ENCODE assay signal across 18 cellular contexts in genomic region chr3:14890470-14890869, GRCh38. TPM values are rescaled to one million over a fixed set of nuclear protein-coding genes. Genes with fewer than 3 reads are reported as not detected.
DNase-seq lines count a peak whose midpoint lies in the region; ATAC-seq and TF ChIP-seq lines count a peak whose summit lies in the region.
"Had no signal": no experiment of that assay in that cellular context is flagged by ENCODE, and none has a peak within 500 bp of the region (broad histone marks: within the 10 kb centered on the region; RNA-seq: fewer than 3 reads in every experiment).

No MANE protein-coding gene starts in this region.

- peaks cover 36% of the 10 kb centered on the region for H3K4me1 Mint-ChIP-seq in activated CD4-positive, alpha-beta T cell treated with anti-CD3 and anti-CD28 coated beads, Interleukin-2, amount 10 ng/mL, durations not matched to agents 7 days and 5 days
- H3K4me1 Mint-ChIP-seq in stimulated activated effector memory CD8-positive, alpha-beta T cell treated with anti-CD3 and anti-CD28 coated beads, Interleukin-12 subunit alpha, Interleukin-12 subunit beta, amount 100 ng/mL, for 72 hours, result peaks cover 28% of the 10 kb centered on the region

- no peak overlapping the region for H3K4me3 Mint-ChIP-seq in activated CD4-positive, alpha-beta T cell treated with anti-CD3 and anti-CD28 coated beads, Interleukin-2, amount 10 ng/mL, durations not matched to agents 7 days and 5 days
- H3K4me3 Mint-ChIP-seq in stimulated activated effector memory CD8-positive, alpha-beta T cell treated with anti-CD3 and anti-CD28 coated beads, Interleukin-12 subunit alpha, Interleukin-12 subunit beta, amount 100 ng/mL, for 72 hours, result no peak overlapping the region
- H3K4me3 Mint-ChIP-seq: activated naive CD8-positive, alpha-beta T cell treated with anti-CD3 and anti-CD28 coated beads, Interleukin-2, amount 10 ng/mL, durations not matched to agents 7 days and 5 days; nephron; type B pancreatic cell had no signal

- peaks cover 30% of the 10 kb centered on the region for H3K27me3 Mint-ChIP-seq in activated CD4-positive, alpha-beta T cell treated with anti-CD3 and anti-CD28 coated beads, Interleukin-2, amount 10 ng/mL, durations not matched to agents 7 days and 5 days

- peak; percentile 16 for DNase-seq in activated CD4-positive, alpha-beta T cell treated with anti-CD3 and anti-CD28 coated beads, Interleukin-2, amount 10 ng/mL, durations not matched to agents 7 days and 5 days
- no peak for DNase-seq in activated CD4-positive, alpha-beta T cell treated with anti-CD3 and anti-CD28 coated beads for 48 hours
- DNase-seq in SW480 (ENCODE audit: low spot score) (peak; percentile 67), NCI-H524 treated with DMSO at 0.1 percent for 48 hours (lab: John Stamatoyannopoulos, UW) (no peak)
- DNase-seq in stimulated activated effector memory CD8-positive, alpha-beta T cell treated with anti-CD3 and anti-CD28 coated beads, Interleukin-12 subunit alpha, Interleukin-12 subunit beta, amount 100 ng/mL, for 72 hours (ENCODE audit: low spot score in 2 of 2), result no peak
- DNase-seq: activated naive CD8-positive, alpha-beta T cell treated with anti-CD3 and anti-CD28 coated beads, Interleukin-2, amount 10 ng/mL, durations not matched to agents 7 days and 5 days; Caco-2; effector memory CD4-positive, alpha-beta T cell; foreskin keratinocyte; mammary epithelial cell; NCI-H1105 treated with DMSO at 0.1 percent for 48 hours; NCI-H2227 treated with DMSO at 0.1 percent for 48 hours; WERI-Rb-1 had no signal

- H3K36me3 Mint-ChIP-seq in activated CD4-positive, alpha-beta T cell treated with anti-CD3 and anti-CD28 coated beads, Interleukin-2, amount 10 ng/mL, durations not matched to agents 7 days and 5 days (ENCODE audit: low read depth), result peaks cover 2% of the 10 kb centered on the region
- no peaks in the 10 kb centered on the region for H3K36me3 Mint-ChIP-seq in stimulated activated effector memory CD8-positive, alpha-beta T cell treated with anti-CD3 and anti-CD28 coated beads, Interleukin-12 subunit alpha, Interleukin-12 subunit beta, amount 100 ng/mL, for 72 hours
- H3K36me3 Mint-ChIP-seq: activated naive CD8-positive, alpha-beta T cell treated with anti-CD3 and anti-CD28 coated beads, Interleukin-2, amount 10 ng/mL, durations not matched to agents 7 days and 5 days; type B pancreatic cell had no signal

- H3K9me3 Mint-ChIP-seq in activated CD4-positive, alpha-beta T cell treated with anti-CD3 and anti-CD28 coated beads, Interleukin-2, amount 10 ng/mL, durations not matched to agents 7 days and 5 days, result no peaks in the 10 kb centered on the region
- no peaks in the 10 kb centered on the region for H3K9me3 Mint-ChIP-seq in stimulated activated effector memory CD8-positive, alpha-beta T cell treated with anti-CD3 and anti-CD28 coated beads, Interleukin-12 subunit alpha, Interleukin-12 subunit beta, amount 100 ng/mL, for 72 hours
- H3K9me3 Mint-ChIP-seq: nephron, type B pancreatic cell had no signal

- POLR2A ChIA-PET in activated CD4-positive, alpha-beta T cell treated with anti-CD3 and anti-CD28 coated beads, Interleukin-2, amount 10 ng/mL, durations not matched to agents 7 days and 5 days (lab: Charles Lee), result interaction anchor here (0.7 kb wide), 1 partner anchor 155 kb away, joined by 5 read pairs; no protein-coding TSS in a partner anchor

- ATAC-seq in HG03060 (IDR thresholded peaks at IDR 0.05; ENCODE audit: low read depth, unreplicated experiment) (peak; percentile 67), GM18505 (IDR thresholded peaks at IDR 0.05; ENCODE audit: unreplicated experiment) (no peak), SK-N-SH treated with all-trans-retinoic acid at 6 μM for 48 hours (no peak)
- ATAC-seq in stimulated activated effector memory CD8-positive, alpha-beta T cell treated with anti-CD3 and anti-CD28 coated beads, Interleukin-12 subunit alpha, Interleukin-12 subunit beta, amount 100 ng/mL, for 72 hours, result peak; percentile 86
- ATAC-seq: foreskin keratinocyte had no signal

- CTCF ChIA-PET in activated CD4-positive, alpha-beta T cell treated with anti-CD3 and anti-CD28 coated beads, Interleukin-2, amount 10 ng/mL, durations not matched to agents 7 days and 5 days (lab: Charles Lee), result interaction anchor here (1.2 to 1.3 kb wide), 2 partner anchors 11 to 31 kb away, joined by 3 read pairs; no protein-coding TSS in a partner anchor

- H3K27ac Mint-ChIP-seq in activated CD4-positive, alpha-beta T cell treated with anti-CD3 and anti-CD28 coated beads, Interleukin-2, amount 10 ng/mL, durations not matched to agents 7 days and 5 days, result no peak overlapping the region
- H3K27ac Mint-ChIP-seq in stimulated activated effector memory CD8-positive, alpha-beta T cell treated with anti-CD3 and anti-CD28 coated beads, Interleukin-12 subunit alpha, Interleukin-12 subunit beta, amount 100 ng/mL, for 72 hours, result peak overlapping the region; percentile 11
- H3K27ac Mint-ChIP-seq: activated naive CD8-positive, alpha-beta T cell treated with anti-CD3 and anti-CD28 coated beads, Interleukin-2, amount 10 ng/mL, durations not matched to agents 7 days and 5 days; nephron; type B pancreatic cell had no signal

- no peak for TF ChIP-seq POLR2A in GM18505 (IDR thresholded peaks at IDR 0.05; ENCODE audit: borderline replicate concordance, extremely low read depth, insufficient read depth, insufficient read length)

TF ChIP-seq in SK-N-SH treated with all-trans-retinoic acid at 6 μM for 48 hours, 23 proteins besides CTCF, POLR2A, EP300 and RAD21:
- TF ChIP-seq ZFP3 (CRISPR knock-in tag; IDR thresholded peaks at IDR 0.05), result no peak
- TF ChIP-seq PPARA (CRISPR knock-in tag; IDR thresholded peaks at IDR 0.05; ENCODE audit: borderline replicate concordance), result no peak
- TF ChIP-seq ZNF565 (CRISPR knock-in tag; conservative IDR thresholded peaks at IDR 0.05; ENCODE audit: low read depth), result no peak
- TF ChIP-seq GLIS3 (CRISPR knock-in tag; IDR thresholded peaks at IDR 0.05), result no peak
- no peak for TF ChIP-seq CSDC2 (CRISPR knock-in tag; IDR thresholded peaks at IDR 0.05)
- TF ChIP-seq OSR1 (CRISPR knock-in tag; IDR thresholded peaks at IDR 0.05), result no peak
- TF ChIP-seq ZNF8 (CRISPR knock-in tag; IDR thresholded peaks at IDR 0.05), result no peak
- no peak for TF ChIP-seq PATZ1 (CRISPR knock-in tag; IDR thresholded peaks at IDR 0.05; ENCODE audit: borderline replicate concordance)
- TF ChIP-seq RARB (CRISPR knock-in tag; IDR thresholded peaks at IDR 0.05), result no peak
- no peak for TF ChIP-seq ZC3H10 (CRISPR knock-in tag; IDR thresholded peaks at IDR 0.05)
- TF ChIP-seq ZFP30 (CRISPR knock-in tag; IDR thresholded peaks at IDR 0.05), result no peak
- no peak for TF ChIP-seq SNAI2 (CRISPR knock-in tag; IDR thresholded peaks at IDR 0.05)
- TF ChIP-seq POU6F1 (CRISPR knock-in tag; IDR thresholded peaks at IDR 0.05; ENCODE audit: borderline replicate concordance, low read depth), result no peak
- no peak for TF ChIP-seq ESRRG (CRISPR knock-in tag; IDR thresholded peaks at IDR 0.05)
- TF ChIP-seq TCF4 (CRISPR knock-in tag; IDR thresholded peaks at IDR 0.05; ENCODE audit: borderline replicate concordance), result no peak
- TF ChIP-seq ISL1 (CRISPR knock-in tag; IDR thresholded peaks at IDR 0.05), result no peak
- no peak for TF ChIP-seq ZNF70 (CRISPR knock-in tag; IDR thresholded peaks at IDR 0.05)
TF ChIP-seq in SK-N-SH treated with all-trans-retinoic acid at 6 μM for 48 hours: peak in this region for 0.

RNA-seq across cellular contexts. Expression of gene NR2C2, which starts 56.9 kb away (rescaled TPM):
- total RNA-seq in activated CD4-positive, alpha-beta T cell treated with anti-CD3 and anti-CD28 coated beads, Interleukin-2, amount 10 ng/mL, durations not matched to agents 7 days and 5 days, result 10 to 100 TPM; 57.0 to 67.4 TPM

Comparison
In these comparisons a context has a peak if more than half of its experiments do, and no peak if none do; other contexts are left out.
1. DNase-seq: peak in activated CD4-positive, alpha-beta T cell treated with anti-CD3 and anti-CD28 coated beads, Interleukin-2, amount 10 ng/mL, durations not matched to agents 7 days and 5 days (single experiment) and SW480 (single experiment); none in activated CD4-positive, alpha-beta T cell treated with anti-CD3 and anti-CD28 coated beads for 48 hours (single experiment), stimulated activated effector memory CD8-positive, alpha-beta T cell treated with anti-CD3 and anti-CD28 coated beads, Interleukin-12 subunit alpha, Interleukin-12 subunit beta, amount 100 ng/mL, for 72 hours (0 of 2) and NCI-H524 treated with DMSO at 0.1 percent for 48 hours (single experiment).
2. ATAC-seq: peak in HG03060 (single experiment) and stimulated activated effector memory CD8-positive, alpha-beta T cell treated with anti-CD3 and anti-CD28 coated beads, Interleukin-12 subunit alpha, Interleukin-12 subunit beta, amount 100 ng/mL, for 72 hours (single experiment); none in GM18505 (single experiment) and SK-N-SH treated with all-trans-retinoic acid at 6 μM for 48 hours (single experiment).